Comparison of ENCODE assay signal across 8 cellular contexts in the genomic region with DNA sequence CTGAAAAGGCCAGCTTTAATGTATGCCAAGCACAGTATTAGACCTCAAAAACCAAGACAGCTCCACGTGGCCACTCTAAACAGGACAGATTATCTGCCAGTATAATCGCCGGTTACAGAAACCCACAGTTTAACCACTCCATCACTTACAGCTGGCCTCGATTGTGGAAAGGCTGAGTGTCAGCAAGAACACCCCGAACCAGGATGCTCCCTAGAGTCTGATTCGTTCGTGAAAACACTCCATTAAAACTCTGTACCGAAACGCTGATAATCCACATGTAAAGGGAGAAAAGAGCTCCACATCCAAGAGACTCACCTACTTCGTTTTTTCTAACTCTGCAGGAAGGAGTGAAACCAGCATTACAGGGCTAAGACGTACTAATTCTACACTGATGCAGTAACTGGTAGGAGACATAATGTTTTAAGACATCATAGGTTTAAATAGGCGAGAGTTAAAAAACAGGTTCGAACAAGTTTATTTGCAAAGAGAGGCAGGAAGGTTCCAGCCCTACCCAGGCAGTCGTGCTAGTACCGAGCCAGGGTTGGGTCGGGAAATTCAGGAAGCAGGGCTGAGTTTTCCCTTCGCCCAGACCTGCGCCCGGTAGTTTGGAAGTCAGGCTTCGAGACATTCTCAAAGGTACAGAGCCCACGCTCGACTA. TPM values are rescaled to one million over a fixed set of nuclear protein-coding genes. Genes with fewer than 3 reads are reported as not detected.
DNase-seq lines count a peak whose midpoint lies in the region; ATAC-seq and TF ChIP-seq lines count a peak whose summit lies in the region.

No MANE protein-coding gene starts in this region.

- peak overlapping the region; percentile 89 for H3K27ac ChIP-seq in CD8-positive, alpha-beta T cell (ENCODE audit: low read depth, low read length)
- H3K27ac ChIP-seq in neural cell (ENCODE audit: low read length), result no peak overlapping the region

- no peaks in the 10 kb centered on the region for H4K20me1 ChIP-seq in neural cell (ENCODE audit: insufficient read depth)

- peak overlapping the region; percentile 81 for H3K4me3 ChIP-seq in CD8-positive, alpha-beta T cell (ENCODE audit: low read depth, low read length)
- H3K4me3 ChIP-seq in fibroblast of pulmonary artery (replicated peaks; ENCODE audit: low read depth, low read length), result peak overlapping the region; percentile 80
- peak overlapping the region; percentile 95 for H3K4me3 ChIP-seq in neural cell (ENCODE audit: low read length)

- no peak for TF ChIP-seq CTCF in CD8-positive, alpha-beta T cell (IDR thresholded peaks at IDR 0.05)
- TF ChIP-seq CTCF in fibroblast of pulmonary artery (IDR thresholded peaks at IDR 0.05; ENCODE audit: low read length, missing control alignments) (no peak), neural cell (IDR thresholded peaks at IDR 0.05; ENCODE audit: poor library complexity, severe bottlenecking) (no peak)

- peak overlapping the region; percentile 60 for H2AFZ ChIP-seq in neural cell (ENCODE audit: low read depth, low read length)

- ATAC-seq in CD8-positive, alpha-beta T cell, result peak; percentile 8
- ATAC-seq in HG03139 (IDR thresholded peaks at IDR 0.05; ENCODE audit: unreplicated experiment) (peak; percentile 3), HG03175 (IDR thresholded peaks at IDR 0.05; ENCODE audit: unreplicated experiment) (no peak)

- TF ChIP-seq EP300 in neural cell (conservative IDR thresholded peaks at IDR 0.05; ENCODE audit: poor library complexity, severe bottlenecking), result no peak

- TF ChIP-seq RAD21 in neural cell (conservative IDR thresholded peaks at IDR 0.05), result no peak

- H3K9ac ChIP-seq in neural cell (ENCODE audit: low read length), result peak overlapping the region; percentile 65

- H3K4me3 Mint-ChIP-seq in CD8-positive, alpha-beta T cell, result peak overlapping the region; percentile 86
- peak overlapping the region; percentile 78 for H3K4me3 Mint-ChIP-seq in activated CD4-positive, alpha-beta memory T cell treated with anti-CD3 and anti-CD28 coated beads, Interleukin-2, amount 10 ng/mL, durations not matched to agents 7 days and 5 days

- no peaks in the 10 kb centered on the region for H3K27me3 Mint-ChIP-seq in CD8-positive, alpha-beta T cell (ENCODE audit: low read depth)
- no peaks in the 10 kb centered on the region for H3K27me3 Mint-ChIP-seq in activated CD4-positive, alpha-beta memory T cell treated with anti-CD3 and anti-CD28 coated beads, Interleukin-2, amount 10 ng/mL, durations not matched to agents 7 days and 5 days

- DNase-seq in CD8-positive, alpha-beta T cell, result peak in 4 of 7 experiments; percentile 16 to 53 (median 36)
- DNase-seq in activated CD4-positive, alpha-beta memory T cell treated with anti-CD3 and anti-CD28 coated beads, Interleukin-2, amount 10 ng/mL, durations not matched to agents 7 days and 5 days, result peak; percentile 62
- DNase-seq in fibroblast of pulmonary artery (ENCODE audit: low read depth) (peak; percentile 24), NOMO-1 treated with dmso at 0.1 percent for 144 hours (lab: John Stamatoyannopoulos, UW; ENCODE audit: unreplicated experiment) (no peak), mesenteric fat pad (ENCODE audit: low spot score) (no peak)

- H3K4me2 ChIP-seq in neural cell (ENCODE audit: low read length), result peak overlapping the region; percentile 95

- H3K27me3 ChIP-seq in CD8-positive, alpha-beta T cell (ENCODE audit: insufficient read depth, low read length), result no peaks in the 10 kb centered on the region
- no peaks in the 10 kb centered on the region for H3K27me3 ChIP-seq in neural cell (ENCODE audit: insufficient read depth, low read depth, low read length)

- no peaks in the 10 kb centered on the region for H3K9me2 ChIP-seq in neural cell (ENCODE audit: insufficient read depth, low read length)

- intact Hi-C loops in CD8-positive, alpha-beta T cell (cut with DNase I, micrococcal nuclease), result loop anchor here (1.0 to 10.0 kb wide), 8 partner anchors 8 to 1050 kb away; partner anchors contain the start of genes HOMER1 (in 1 of the 2), MTX3 (in 1 of the 2), ZCCHC9 (in 1 of the 2) and ZFYVE16 (in 1 of the 2)

- no peaks in the 10 kb centered on the region for H3K79me2 ChIP-seq in neural cell (replicated peaks; ENCODE audit: insufficient read depth, low read length)

- CTCF ChIA-PET in CD8-positive, alpha-beta T cell (lab: Charles Lee), result interaction anchor here (1.0 to 3.0 kb wide), 12 partner anchors 20 to 163 kb away, joined by 3 to 11 read pairs (median 4); no protein-coding TSS in a partner anchor
- CTCF ChIA-PET in activated CD4-positive, alpha-beta memory T cell treated with anti-CD3 and anti-CD28 coated beads, Interleukin-2, amount 10 ng/mL, durations not matched to agents 7 days and 5 days (lab: Charles Lee), result interaction anchor here (0.7 to 3.3 kb wide), 13 partner anchors 8 to 164 kb away, joined by 3 to 35 read pairs (median 4); no protein-coding TSS in a partner anchor

- H3K9me3 ChIP-seq in CD8-positive, alpha-beta T cell (ENCODE audit: low read length), result no peaks in the 10 kb centered on the region
- H3K9me3 ChIP-seq in neural cell (ENCODE audit: low read length), result no peaks in the 10 kb centered on the region

- peak overlapping the region; percentile 95 for H3K27ac Mint-ChIP-seq in CD8-positive, alpha-beta T cell
- H3K27ac Mint-ChIP-seq in activated CD4-positive, alpha-beta memory T cell treated with anti-CD3 and anti-CD28 coated beads, Interleukin-2, amount 10 ng/mL, durations not matched to agents 7 days and 5 days, result peak overlapping the region; percentile 62

- peaks cover 38% of the 10 kb centered on the region for H3K36me3 Mint-ChIP-seq in CD8-positive, alpha-beta T cell
- H3K36me3 Mint-ChIP-seq in activated CD4-positive, alpha-beta memory T cell treated with anti-CD3 and anti-CD28 coated beads, Interleukin-2, amount 10 ng/mL, durations not matched to agents 7 days and 5 days (ENCODE audit: low read depth), result peaks cover 51% of the 10 kb centered on the region

- POLR2A ChIA-PET in CD8-positive, alpha-beta T cell (lab: Charles Lee), result interaction anchor here (0.7 to 4.8 kb wide), 28 partner anchors 8 to 163 kb away, joined by 3 to 63 read pairs (median 6); no protein-coding TSS in a partner anchor
- POLR2A ChIA-PET in activated CD4-positive, alpha-beta memory T cell treated with anti-CD3 and anti-CD28 coated beads, Interleukin-2, amount 10 ng/mL, durations not matched to agents 7 days and 5 days (lab: Charles Lee), result interaction anchor here (1.0 to 10.7 kb wide), 30 partner anchors 10 to 643 kb away, joined by 3 to 397 read pairs (median 10); partner anchors contain the start of genes DHFR, MSH3, MTX3 and TENT2

- peaks cover 46% of the 10 kb centered on the region for H3K4me1 ChIP-seq in CD8-positive, alpha-beta T cell (ENCODE audit: insufficient read depth, low read length)

- H3K9me3 Mint-ChIP-seq in CD8-positive, alpha-beta T cell, result no peaks in the 10 kb centered on the region
- peaks cover 3% of the 10 kb centered on the region for H3K9me3 Mint-ChIP-seq in activated CD4-positive, alpha-beta memory T cell treated with anti-CD3 and anti-CD28 coated beads, Interleukin-2, amount 10 ng/mL, durations not matched to agents 7 days and 5 days

- H3F3A ChIP-seq in neural cell (ENCODE audit: insufficient read depth, low read length, poor library complexity, severe bottlenecking), result no peaks in the 10 kb centered on the region

- H3K36me3 ChIP-seq in CD8-positive, alpha-beta T cell (ENCODE audit: insufficient read depth, low read length), result no peaks in the 10 kb centered on the region
- H3K36me3 ChIP-seq in neural cell (ENCODE audit: insufficient read depth, low read length), result no peaks in the 10 kb centered on the region

- H3K4me1 Mint-ChIP-seq in CD8-positive, alpha-beta T cell (ENCODE audit: low read depth), result peaks cover 64% of the 10 kb centered on the region
- peaks cover 53% of the 10 kb centered on the region for H3K4me1 Mint-ChIP-seq in activated CD4-positive, alpha-beta memory T cell treated with anti-CD3 and anti-CD28 coated beads, Interleukin-2, amount 10 ng/mL, durations not matched to agents 7 days and 5 days

TF ChIP-seq in neural cell, 6 proteins besides CTCF, POLR2A, EP300 and RAD21:
- TF ChIP-seq TAF1 (IDR thresholded peaks at IDR 0.05; ENCODE audit: low read depth), result no peak
- no peak for TF ChIP-seq MXI1 (conservative IDR thresholded peaks at IDR 0.05; ENCODE audit: poor library complexity, severe bottlenecking)
- TF ChIP-seq SMC3 (conservative IDR thresholded peaks at IDR 0.05; ENCODE audit: poor library complexity), result no peak

RNA-seq across cellular contexts. Expression of gene SERINC5, which starts 1.0 kb away (rescaled TPM):
- total RNA-seq in CD8-positive, alpha-beta T cell, result 100 to 1,000 TPM; 112 to 117 TPM
- total RNA-seq in activated CD4-positive, alpha-beta memory T cell treated with anti-CD3 and anti-CD28 coated beads, Interleukin-2, amount 10 ng/mL, durations not matched to agents 7 days and 5 days, result 10 to 100 TPM; 59.1 to 60.6 TPM
- polyA plus RNA-seq in neural cell, result 5.8 TPM in 2 replicates
- 10.7 and 11.6 TPM in 2 replicates for polyA minus RNA-seq in neural cell
- total RNA-seq in mesenteric fat pad, result 40.7 TPM

Comparison
In these comparisons a context has a peak if more than half of its experiments do, and no peak if none do; other contexts are left out.
1. DNase-seq: peak in CD8-positive, alpha-beta T cell (4 of 7), activated CD4-positive, alpha-beta memory T cell treated with anti-CD3 and anti-CD28 coated beads, Interleukin-2, amount 10 ng/mL, durations not matched to agents 7 days and 5 days (single experiment) and fibroblast of pulmonary artery (single experiment); none in NOMO-1 treated with dmso at 0.1 percent for 144 hours (single experiment) and mesenteric fat pad (single experiment).
2. Peak in every context shown above with its lines, with median percentiles within 50 percentile points of each other: H3K4me3 ChIP-seq.